In the genomic region with DNA sequence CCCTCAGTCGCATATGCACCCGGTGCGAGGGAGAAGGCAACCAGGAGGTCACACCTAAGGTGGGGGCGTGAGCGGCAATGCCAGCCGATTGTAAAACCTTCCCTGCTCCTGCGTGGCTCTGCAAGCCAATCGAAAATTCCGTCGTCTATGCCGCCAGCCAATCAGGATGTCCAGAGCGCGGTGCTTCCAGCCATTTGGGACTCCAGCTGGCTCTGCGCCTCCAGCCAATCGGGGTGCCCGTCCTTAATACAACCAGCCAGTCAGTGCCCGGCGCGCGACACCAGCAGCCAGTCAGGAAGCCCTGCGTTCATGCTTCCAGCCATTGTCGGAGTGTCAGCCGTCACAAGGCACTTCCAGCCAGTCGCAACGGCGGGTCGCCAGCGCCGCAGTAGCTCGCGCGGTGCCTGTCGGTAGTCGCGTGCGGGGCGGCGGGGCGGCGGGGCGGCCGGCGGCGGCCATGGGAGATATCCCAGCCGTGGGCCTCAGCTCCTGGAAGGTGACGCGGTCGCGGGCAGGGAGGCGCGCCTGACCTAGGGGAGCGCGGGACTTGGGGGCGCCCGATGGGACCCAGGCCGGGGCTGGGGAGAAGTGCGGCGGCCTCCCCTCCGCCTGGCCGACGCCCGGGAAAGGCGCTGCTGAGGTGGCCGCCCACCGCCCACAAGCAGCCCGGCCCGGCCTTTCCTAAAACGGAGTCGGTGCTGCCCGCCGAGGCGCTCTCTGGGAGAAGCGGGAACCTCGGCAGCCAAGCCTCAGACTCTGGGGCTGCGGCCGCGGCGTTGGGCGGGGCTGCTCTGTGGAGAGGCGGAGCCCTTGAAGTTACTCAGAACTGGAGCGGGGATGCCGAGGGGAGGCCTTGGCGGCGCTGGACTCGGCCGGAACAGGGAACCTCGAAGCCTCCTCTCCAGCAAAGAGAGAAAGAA, we compare ENCODE assay signal across 1 cellular context.
TF ChIP-seq lines count a peak whose summit lies in the region.

TSS of gene AKR1E2 (plus strand) at position 340 of the 920 bp plus-strand sequence. CDS start at position 458, 118 bp downstream.

TF ChIP-seq in K562, 482 proteins besides CTCF, POLR2A, EP300 and RAD21 (continues in another document):
- TF ChIP-seq, protein P1, sequence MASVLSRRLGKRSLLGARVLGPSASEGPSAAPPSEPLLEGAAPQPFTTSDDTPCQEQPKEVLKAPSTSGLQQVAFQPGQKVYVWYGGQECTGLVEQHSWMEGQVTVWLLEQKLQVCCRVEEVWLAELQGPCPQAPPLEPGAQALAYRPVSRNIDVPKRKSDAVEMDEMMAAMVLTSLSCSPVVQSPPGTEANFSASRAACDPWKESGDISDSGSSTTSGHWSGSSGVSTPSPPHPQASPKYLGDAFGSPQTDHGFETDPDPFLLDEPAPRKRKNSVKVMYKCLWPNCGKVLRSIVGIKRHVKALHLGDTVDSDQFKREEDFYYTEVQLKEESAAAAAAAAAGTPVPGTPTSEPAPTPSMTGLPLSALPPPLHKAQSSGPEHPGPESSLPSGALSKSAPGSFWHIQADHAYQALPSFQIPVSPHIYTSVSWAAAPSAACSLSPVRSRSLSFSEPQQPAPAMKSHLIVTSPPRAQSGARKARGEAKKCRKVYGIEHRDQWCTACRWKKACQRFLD (CRISPR knock-in tag; IDR thresholded peaks at IDR 0.05), result peak; percentile 99
- no peak for TF ChIP-seq SETDB1 (IDR thresholded peaks at IDR 0.05; ENCODE audit: low read length)
- no peak for TF ChIP-seq HDAC2 (IDR thresholded peaks at IDR 0.05)
- TF ChIP-seq, protein P2, sequence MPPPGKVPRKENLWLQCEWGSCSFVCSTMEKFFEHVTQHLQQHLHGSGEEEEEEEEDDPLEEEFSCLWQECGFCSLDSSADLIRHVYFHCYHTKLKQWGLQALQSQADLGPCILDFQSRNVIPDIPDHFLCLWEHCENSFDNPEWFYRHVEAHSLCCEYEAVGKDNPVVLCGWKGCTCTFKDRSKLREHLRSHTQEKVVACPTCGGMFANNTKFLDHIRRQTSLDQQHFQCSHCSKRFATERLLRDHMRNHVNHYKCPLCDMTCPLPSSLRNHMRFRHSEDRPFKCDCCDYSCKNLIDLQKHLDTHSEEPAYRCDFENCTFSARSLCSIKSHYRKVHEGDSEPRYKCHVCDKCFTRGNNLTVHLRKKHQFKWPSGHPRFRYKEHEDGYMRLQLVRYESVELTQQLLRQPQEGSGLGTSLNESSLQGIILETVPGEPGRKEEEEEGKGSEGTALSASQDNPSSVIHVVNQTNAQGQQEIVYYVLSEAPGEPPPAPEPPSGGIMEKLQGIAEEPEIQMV (tag; conservative IDR thresholded peaks at IDR 0.05; ENCODE audit: low read depth), result no peak
- no peak for TF ChIP-seq KLF16 (IDR thresholded peaks at IDR 0.05)
- TF ChIP-seq SOX6 (IDR thresholded peaks at IDR 0.05), result no peak
- no peak for TF ChIP-seq CEBPB (tag; IDR thresholded peaks at IDR 0.05)
- TF ChIP-seq ZNF121 (CRISPR knock-in tag; conservative IDR thresholded peaks at IDR 0.05), result 0 out of 2 replicates have a peak, but pooled peaks have one; percentile 3
- TF ChIP-seq SIX5 (IDR thresholded peaks at IDR 0.05; ENCODE audit: borderline replicate concordance in 1 of 2, insufficient read depth in 1 of 2, low read depth in 1 of 2, low read length in 2 of 2), result no peak
- TF ChIP-seq, protein P3, sequence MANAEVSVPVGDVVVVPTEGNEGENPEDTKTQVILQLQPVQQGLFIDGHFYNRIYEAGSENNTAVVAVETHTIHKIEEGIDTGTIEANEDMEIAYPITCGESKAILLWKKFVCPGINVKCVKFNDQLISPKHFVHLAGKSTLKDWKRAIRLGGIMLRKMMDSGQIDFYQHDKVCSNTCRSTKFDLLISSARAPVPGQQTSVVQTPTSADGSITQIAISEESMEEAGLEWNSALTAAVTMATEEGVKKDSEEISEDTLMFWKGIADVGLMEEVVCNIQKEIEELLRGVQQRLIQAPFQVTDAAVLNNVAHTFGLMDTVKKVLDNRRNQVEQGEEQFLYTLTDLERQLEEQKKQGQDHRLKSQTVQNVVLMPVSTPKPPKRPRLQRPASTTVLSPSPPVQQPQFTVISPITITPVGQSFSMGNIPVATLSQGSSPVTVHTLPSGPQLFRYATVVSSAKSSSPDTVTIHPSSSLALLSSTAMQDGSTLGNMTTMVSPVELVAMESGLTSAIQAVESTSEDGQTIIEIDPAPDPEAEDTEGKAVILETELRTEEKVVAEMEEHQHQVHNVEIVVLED (CRISPR knock-in tag; IDR thresholded peaks at IDR 0.05), result 0 out of 2 replicates have a peak, but pooled peaks have one; percentile 9
- TF ChIP-seq, protein P4, sequence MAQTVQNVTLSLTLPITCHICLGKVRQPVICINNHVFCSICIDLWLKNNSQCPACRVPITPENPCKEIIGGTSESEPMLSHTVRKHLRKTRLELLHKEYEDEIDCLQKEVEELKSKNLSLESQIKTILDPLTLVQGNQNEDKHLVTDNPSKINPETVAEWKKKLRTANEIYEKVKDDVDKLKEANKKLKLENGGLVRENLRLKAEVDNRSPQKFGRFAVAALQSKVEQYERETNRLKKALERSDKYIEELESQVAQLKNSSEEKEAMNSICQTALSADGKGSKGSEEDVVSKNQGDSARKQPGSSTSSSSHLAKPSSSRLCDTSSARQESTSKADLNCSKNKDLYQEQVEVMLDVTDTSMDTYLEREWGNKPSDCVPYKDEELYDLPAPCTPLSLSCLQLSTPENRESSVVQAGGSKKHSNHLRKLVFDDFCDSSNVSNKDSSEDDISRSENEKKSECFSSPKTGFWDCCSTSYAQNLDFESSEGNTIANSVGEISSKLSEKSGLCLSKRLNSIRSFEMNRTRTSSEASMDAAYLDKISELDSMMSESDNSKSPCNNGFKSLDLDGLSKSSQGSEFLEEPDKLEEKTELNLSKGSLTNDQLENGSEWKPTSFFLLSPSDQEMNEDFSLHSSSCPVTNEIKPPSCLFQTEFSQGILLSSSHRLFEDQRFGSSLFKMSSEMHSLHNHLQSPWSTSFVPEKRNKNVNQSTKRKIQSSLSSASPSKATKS (CRISPR knock-in tag; IDR thresholded peaks at IDR 0.05), result no peak
- no peak for TF ChIP-seq STAT6 (CRISPR knock-in tag; IDR thresholded peaks at IDR 0.05)
- peak; percentile 48 for TF ChIP-seq USF1 (CRISPR knock-in tag; IDR thresholded peaks at IDR 0.05)
- no peak for TF ChIP-seq SNIP1 (IDR thresholded peaks at IDR 0.05; ENCODE audit: low read depth)
- TF ChIP-seq PCBP2 (IDR thresholded peaks at IDR 0.05; ENCODE audit: low read depth, low read length, poor library complexity, severe bottlenecking), result no peak
- TF ChIP-seq THRAP3 (IDR thresholded peaks at IDR 0.05; ENCODE audit: borderline replicate concordance), result no peak
- TF ChIP-seq, protein P5, sequence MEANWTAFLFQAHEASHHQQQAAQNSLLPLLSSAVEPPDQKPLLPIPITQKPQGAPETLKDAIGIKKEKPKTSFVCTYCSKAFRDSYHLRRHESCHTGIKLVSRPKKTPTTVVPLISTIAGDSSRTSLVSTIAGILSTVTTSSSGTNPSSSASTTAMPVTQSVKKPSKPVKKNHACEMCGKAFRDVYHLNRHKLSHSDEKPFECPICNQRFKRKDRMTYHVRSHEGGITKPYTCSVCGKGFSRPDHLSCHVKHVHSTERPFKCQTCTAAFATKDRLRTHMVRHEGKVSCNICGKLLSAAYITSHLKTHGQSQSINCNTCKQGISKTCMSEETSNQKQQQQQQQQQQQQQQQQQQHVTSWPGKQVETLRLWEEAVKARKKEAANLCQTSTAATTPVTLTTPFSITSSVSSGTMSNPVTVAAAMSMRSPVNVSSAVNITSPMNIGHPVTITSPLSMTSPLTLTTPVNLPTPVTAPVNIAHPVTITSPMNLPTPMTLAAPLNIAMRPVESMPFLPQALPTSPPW (CRISPR knock-in tag; IDR thresholded peaks at IDR 0.05), result peak; percentile 56
- TF ChIP-seq RBFOX2 (IDR thresholded peaks at IDR 0.05; ENCODE audit: low read depth, low read length), result peak; percentile 92
- no peak for TF ChIP-seq ATF3 (IDR thresholded peaks at IDR 0.05)
- no peak for TF ChIP-seq ATF3 (CRISPR knock-in tag; conservative IDR thresholded peaks at IDR 0.05)
- TF ChIP-seq RHOXF2B (CRISPR knock-in tag; conservative IDR thresholded peaks at IDR 0.05), result no peak
- peak; percentile 54 for TF ChIP-seq BCL6 (CRISPR knock-in tag; IDR thresholded peaks at IDR 0.05)
- no peak for TF ChIP-seq BRF1 (IDR thresholded peaks at IDR 0.05; ENCODE audit: borderline replicate concordance, extremely low read depth, insufficient read length)
- no peak for TF ChIP-seq SAFB (IDR thresholded peaks at IDR 0.05; ENCODE audit: borderline replicate concordance, low read depth, low read length)
- TF ChIP-seq ZNF764 (CRISPR knock-in tag; IDR thresholded peaks at IDR 0.05; ENCODE audit: low read depth), result no peak
- 0 out of 2 replicates have a peak, but pooled peaks have one; percentile 6 for TF ChIP-seq KLF6 (CRISPR knock-in tag; IDR thresholded peaks at IDR 0.05; ENCODE audit: borderline replicate concordance)
